ENCODE assay signal across 1 cellular context in the genomic region with DNA sequence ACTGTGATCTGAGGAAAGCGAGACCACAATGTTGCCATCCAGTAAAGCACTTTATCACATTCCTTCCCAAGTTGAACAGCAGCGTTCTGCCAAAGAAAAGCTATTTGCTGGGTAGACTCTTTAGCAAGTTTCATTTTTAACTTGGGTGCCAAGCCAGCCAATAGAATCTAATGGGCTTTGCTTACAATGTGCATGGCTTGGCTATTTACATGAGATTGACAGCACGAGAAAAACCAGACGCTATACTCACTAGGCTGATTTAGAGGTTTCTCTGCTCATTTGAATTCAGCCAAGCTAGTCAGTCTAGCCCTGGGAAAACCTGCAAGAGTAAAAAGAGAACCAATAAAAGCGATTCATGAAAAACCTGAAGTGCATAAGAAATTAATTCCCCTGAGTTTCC.
TF ChIP-seq lines count a peak whose summit lies in the region.

No MANE protein-coding gene starts in this region.

TF ChIP-seq in GM12878, 131 proteins besides CTCF, POLR2A, EP300 and RAD21 (continued from another document):
- TF ChIP-seq BHLHE40 (IDR thresholded peaks at IDR 0.05; ENCODE audit: borderline replicate concordance in 1 of 2, low read depth in 2 of 2, low read length in 1 of 2) (peak in 1 of 2 experiments; percentile 36; a peak in 1 of 4 replicates), SP1 (IDR thresholded peaks at IDR 0.05; ENCODE audit: low read depth, low read length) (no peak), ZSCAN29 (IDR thresholded peaks at IDR 0.05) (no peak), SREBF1 (IDR thresholded peaks at IDR 0.05; ENCODE audit: low read length) (no peak), ZNF24 (IDR thresholded peaks at IDR 0.05) (no peak), TBL1XR1 (IDR thresholded peaks at IDR 0.05; ENCODE audit: low read depth, low read length) (no peak), ZNF384 (IDR thresholded peaks at IDR 0.05; ENCODE audit: borderline replicate concordance, low read depth, low read length) (no peak), ZNF274 (IDR thresholded peaks at IDR 0.05; ENCODE audit: insufficient read depth, insufficient read length) (no peak), NRF1 (conservative IDR thresholded peaks at IDR 0.05; ENCODE audit: low read depth, low read length) (no peak), EZH2 (IDR thresholded peaks at IDR 0.05; ENCODE audit: borderline replicate concordance, control insufficient read depth, low read depth, low read length) (no peak), SMC3 (IDR thresholded peaks at IDR 0.05; ENCODE audit: borderline replicate concordance, low read length) (no peak), TCF7 (IDR thresholded peaks at IDR 0.05; ENCODE audit: borderline replicate concordance) (no peak), CBX5 (IDR thresholded peaks at IDR 0.05; ENCODE audit: low read depth) (0 out of 2 replicates have a peak, but pooled peaks have one; percentile 37), KLF5 (IDR thresholded peaks at IDR 0.05; ENCODE audit: partially characterized antibody) (no peak), MEF2B (IDR thresholded peaks at IDR 0.05; ENCODE audit: partially characterized antibody, poor library complexity, severe bottlenecking) (peak; percentile 53), CBFB (IDR thresholded peaks at IDR 0.05; ENCODE audit: low read depth) (no peak), YBX1 (IDR thresholded peaks at IDR 0.05) (no peak), RCOR1 (conservative IDR thresholded peaks at IDR 0.05; ENCODE audit: low read depth, low read length) (no peak), FOXM1 (IDR thresholded peaks at IDR 0.05; ENCODE audit: low read depth, low read length) (no peak), TAF1 (IDR thresholded peaks at IDR 0.05; ENCODE audit: borderline replicate concordance, low read depth, low read length) (no peak), SMAD5 (IDR thresholded peaks at IDR 0.05; ENCODE audit: low read depth) (no peak), PML (IDR thresholded peaks at IDR 0.05; ENCODE audit: low read length) (no peak), NBN (IDR thresholded peaks at IDR 0.05) (no peak), ETV6 (conservative IDR thresholded peaks at IDR 0.05 in 1 of 2, IDR thresholded peaks at IDR 0.05 in 1 of 2; ENCODE audit: borderline replicate concordance in 1 of 2, low read depth in 1 of 2) (no peak), ZZZ3 (IDR thresholded peaks at IDR 0.05; ENCODE audit: control insufficient read depth, insufficient read length, low read depth) (no peak), SUPT20H (IDR thresholded peaks at IDR 0.05; ENCODE audit: borderline replicate concordance, control insufficient read depth, low read depth, low read length) (no peak), TCF3 (IDR thresholded peaks at IDR 0.05; ENCODE audit: borderline replicate concordance, insufficient read depth, low read depth, low read length) (no peak), RELA (IDR thresholded peaks at IDR 0.05; ENCODE audit: borderline replicate concordance, partially characterized antibody) (no peak), HDGF (IDR thresholded peaks at IDR 0.05) (no peak), ATF7 (IDR thresholded peaks at IDR 0.05; ENCODE audit: low read depth) (no peak), SPI1 (IDR thresholded peaks at IDR 0.05; ENCODE audit: borderline replicate concordance, insufficient read depth, low read depth, low read length) (no peak), SIN3A (IDR thresholded peaks at IDR 0.05; ENCODE audit: low read depth, low read length) (no peak), NR2C2 (IDR thresholded peaks at IDR 0.05; ENCODE audit: borderline replicate concordance, control insufficient read depth, insufficient read length, low read depth) (no peak), MYC (IDR thresholded peaks at IDR 0.05; ENCODE audit: insufficient read depth, insufficient read length, insufficient replicate concordance, low read length, severe bottlenecking) (no peak), MEF2A (IDR thresholded peaks at IDR 0.05; ENCODE audit: insufficient read depth, low read depth, low read length) (no peak), ZNF622 (IDR thresholded peaks at IDR 0.05) (no peak), MXI1 (IDR thresholded peaks at IDR 0.05; ENCODE audit: low read depth, low read length) (no peak), NR2F1 (conservative IDR thresholded peaks at IDR 0.05) (no peak), IKZF2 (IDR thresholded peaks at IDR 0.05) (no peak)
- TF ChIP-seq, protein P1, sequence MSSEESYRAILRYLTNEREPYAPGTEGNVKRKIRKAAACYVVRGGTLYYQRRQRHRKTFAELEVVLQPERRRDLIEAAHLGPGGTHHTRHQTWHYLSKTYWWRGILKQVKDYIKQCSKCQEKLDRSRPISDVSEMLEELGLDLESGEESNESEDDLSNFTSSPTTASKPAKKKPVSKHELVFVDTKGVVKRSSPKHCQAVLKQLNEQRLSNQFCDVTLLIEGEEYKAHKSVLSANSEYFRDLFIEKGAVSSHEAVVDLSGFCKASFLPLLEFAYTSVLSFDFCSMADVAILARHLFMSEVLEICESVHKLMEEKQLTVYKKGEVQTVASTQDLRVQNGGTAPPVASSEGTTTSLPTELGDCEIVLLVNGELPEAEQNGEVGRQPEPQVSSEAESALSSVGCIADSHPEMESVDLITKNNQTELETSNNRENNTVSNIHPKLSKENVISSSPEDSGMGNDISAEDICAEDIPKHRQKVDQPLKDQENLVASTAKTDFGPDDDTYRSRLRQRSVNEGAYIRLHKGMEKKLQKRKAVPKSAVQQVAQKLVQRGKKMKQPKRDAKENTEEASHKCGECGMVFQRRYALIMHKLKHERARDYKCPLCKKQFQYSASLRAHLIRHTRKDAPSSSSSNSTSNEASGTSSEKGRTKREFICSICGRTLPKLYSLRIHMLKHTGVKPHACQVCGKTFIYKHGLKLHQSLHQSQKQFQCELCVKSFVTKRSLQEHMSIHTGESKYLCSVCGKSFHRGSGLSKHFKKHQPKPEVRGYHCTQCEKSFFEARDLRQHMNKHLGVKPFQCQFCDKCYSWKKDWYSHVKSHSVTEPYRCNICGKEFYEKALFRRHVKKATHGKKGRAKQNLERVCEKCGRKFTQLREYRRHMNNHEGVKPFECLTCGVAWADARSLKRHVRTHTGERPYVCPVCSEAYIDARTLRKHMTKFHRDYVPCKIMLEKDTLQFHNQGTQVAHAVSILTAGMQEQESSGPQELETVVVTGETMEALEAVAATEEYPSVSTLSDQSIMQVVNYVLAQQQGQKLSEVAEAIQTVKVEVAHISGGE (CRISPR knock-in tag; IDR thresholded peaks at IDR 0.05) = no peak
- TF ChIP-seq, protein P2, sequence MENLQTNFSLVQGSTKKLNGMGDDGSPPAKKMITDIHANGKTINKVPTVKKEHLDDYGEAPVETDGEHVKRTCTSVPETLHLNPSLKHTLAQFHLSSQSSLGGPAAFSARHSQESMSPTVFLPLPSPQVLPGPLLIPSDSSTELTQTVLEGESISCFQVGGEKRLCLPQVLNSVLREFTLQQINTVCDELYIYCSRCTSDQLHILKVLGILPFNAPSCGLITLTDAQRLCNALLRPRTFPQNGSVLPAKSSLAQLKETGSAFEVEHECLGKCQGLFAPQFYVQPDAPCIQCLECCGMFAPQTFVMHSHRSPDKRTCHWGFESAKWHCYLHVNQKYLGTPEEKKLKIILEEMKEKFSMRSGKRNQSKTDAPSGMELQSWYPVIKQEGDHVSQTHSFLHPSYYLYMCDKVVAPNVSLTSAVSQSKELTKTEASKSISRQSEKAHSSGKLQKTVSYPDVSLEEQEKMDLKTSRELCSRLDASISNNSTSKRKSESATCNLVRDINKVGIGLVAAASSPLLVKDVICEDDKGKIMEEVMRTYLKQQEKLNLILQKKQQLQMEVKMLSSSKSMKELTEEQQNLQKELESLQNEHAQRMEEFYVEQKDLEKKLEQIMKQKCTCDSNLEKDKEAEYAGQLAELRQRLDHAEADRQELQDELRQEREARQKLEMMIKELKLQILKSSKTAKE (IDR thresholded peaks at IDR 0.05; ENCODE audit: low read depth, poor library complexity, severe bottlenecking) = no peak
- TF ChIP-seq, protein P3, sequence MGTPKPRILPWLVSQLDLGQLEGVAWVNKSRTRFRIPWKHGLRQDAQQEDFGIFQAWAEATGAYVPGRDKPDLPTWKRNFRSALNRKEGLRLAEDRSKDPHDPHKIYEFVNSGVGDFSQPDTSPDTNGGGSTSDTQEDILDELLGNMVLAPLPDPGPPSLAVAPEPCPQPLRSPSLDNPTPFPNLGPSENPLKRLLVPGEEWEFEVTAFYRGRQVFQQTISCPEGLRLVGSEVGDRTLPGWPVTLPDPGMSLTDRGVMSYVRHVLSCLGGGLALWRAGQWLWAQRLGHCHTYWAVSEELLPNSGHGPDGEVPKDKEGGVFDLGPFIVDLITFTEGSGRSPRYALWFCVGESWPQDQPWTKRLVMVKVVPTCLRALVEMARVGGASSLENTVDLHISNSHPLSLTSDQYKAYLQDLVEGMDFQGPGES (IDR thresholded peaks at IDR 0.05) = no peak
- TF ChIP-seq, protein P4, sequence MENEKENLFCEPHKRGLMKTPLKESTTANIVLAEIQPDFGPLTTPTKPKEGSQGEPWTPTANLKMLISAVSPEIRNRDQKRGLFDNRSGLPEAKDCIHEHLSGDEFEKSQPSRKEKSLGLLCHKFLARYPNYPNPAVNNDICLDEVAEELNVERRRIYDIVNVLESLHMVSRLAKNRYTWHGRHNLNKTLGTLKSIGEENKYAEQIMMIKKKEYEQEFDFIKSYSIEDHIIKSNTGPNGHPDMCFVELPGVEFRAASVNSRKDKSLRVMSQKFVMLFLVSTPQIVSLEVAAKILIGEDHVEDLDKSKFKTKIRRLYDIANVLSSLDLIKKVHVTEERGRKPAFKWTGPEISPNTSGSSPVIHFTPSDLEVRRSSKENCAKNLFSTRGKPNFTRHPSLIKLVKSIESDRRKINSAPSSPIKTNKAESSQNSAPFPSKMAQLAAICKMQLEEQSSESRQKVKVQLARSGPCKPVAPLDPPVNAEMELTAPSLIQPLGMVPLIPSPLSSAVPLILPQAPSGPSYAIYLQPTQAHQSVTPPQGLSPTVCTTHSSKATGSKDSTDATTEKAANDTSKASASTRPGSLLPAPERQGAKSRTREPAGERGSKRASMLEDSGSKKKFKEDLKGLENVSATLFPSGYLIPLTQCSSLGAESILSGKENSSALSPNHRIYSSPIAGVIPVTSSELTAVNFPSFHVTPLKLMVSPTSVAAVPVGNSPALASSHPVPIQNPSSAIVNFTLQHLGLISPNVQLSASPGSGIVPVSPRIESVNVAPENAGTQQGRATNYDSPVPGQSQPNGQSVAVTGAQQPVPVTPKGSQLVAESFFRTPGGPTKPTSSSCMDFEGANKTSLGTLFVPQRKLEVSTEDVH (IDR thresholded peaks at IDR 0.05; ENCODE audit: low read depth, partially characterized antibody) = no peak
- TF ChIP-seq, protein P5, sequence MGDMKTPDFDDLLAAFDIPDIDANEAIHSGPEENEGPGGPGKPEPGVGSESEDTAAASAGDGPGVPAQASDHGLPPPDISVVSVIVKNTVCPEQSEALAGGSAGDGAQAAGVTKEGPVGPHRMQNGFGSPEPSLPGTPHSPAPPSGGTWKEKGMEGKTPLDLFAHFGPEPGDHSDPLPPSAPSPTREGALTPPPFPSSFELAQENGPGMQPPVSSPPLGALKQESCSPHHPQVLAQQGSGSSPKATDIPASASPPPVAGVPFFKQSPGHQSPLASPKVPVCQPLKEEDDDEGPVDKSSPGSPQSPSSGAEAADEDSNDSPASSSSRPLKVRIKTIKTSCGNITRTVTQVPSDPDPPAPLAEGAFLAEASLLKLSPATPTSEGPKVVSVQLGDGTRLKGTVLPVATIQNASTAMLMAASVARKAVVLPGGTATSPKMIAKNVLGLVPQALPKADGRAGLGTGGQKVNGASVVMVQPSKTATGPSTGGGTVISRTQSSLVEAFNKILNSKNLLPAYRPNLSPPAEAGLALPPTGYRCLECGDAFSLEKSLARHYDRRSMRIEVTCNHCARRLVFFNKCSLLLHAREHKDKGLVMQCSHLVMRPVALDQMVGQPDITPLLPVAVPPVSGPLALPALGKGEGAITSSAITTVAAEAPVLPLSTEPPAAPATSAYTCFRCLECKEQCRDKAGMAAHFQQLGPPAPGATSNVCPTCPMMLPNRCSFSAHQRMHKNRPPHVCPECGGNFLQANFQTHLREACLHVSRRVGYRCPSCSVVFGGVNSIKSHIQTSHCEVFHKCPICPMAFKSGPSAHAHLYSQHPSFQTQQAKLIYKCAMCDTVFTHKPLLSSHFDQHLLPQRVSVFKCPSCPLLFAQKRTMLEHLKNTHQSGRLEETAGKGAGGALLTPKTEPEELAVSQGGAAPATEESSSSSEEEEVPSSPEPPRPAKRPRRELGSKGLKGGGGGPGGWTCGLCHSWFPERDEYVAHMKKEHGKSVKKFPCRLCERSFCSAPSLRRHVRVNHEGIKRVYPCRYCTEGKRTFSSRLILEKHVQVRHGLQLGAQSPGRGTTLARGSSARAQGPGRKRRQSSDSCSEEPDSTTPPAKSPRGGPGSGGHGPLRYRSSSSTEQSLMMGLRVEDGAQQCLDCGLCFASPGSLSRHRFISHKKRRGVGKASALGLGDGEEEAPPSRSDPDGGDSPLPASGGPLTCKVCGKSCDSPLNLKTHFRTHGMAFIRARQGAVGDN (IDR thresholded peaks at IDR 0.05) = no peak
- TF ChIP-seq, protein P6, sequence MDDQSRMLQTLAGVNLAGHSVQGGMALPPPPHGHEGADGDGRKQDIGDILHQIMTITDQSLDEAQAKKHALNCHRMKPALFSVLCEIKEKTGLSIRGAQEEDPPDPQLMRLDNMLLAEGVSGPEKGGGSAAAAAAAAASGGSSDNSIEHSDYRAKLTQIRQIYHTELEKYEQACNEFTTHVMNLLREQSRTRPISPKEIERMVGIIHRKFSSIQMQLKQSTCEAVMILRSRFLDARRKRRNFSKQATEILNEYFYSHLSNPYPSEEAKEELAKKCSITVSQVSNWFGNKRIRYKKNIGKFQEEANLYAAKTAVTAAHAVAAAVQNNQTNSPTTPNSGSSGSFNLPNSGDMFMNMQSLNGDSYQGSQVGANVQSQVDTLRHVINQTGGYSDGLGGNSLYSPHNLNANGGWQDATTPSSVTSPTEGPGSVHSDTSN (IDR thresholded peaks at IDR 0.05; ENCODE audit: insufficient replicate concordance, low read depth, low read length) = peak; percentile 52
- TF ChIP-seq, protein P7, sequence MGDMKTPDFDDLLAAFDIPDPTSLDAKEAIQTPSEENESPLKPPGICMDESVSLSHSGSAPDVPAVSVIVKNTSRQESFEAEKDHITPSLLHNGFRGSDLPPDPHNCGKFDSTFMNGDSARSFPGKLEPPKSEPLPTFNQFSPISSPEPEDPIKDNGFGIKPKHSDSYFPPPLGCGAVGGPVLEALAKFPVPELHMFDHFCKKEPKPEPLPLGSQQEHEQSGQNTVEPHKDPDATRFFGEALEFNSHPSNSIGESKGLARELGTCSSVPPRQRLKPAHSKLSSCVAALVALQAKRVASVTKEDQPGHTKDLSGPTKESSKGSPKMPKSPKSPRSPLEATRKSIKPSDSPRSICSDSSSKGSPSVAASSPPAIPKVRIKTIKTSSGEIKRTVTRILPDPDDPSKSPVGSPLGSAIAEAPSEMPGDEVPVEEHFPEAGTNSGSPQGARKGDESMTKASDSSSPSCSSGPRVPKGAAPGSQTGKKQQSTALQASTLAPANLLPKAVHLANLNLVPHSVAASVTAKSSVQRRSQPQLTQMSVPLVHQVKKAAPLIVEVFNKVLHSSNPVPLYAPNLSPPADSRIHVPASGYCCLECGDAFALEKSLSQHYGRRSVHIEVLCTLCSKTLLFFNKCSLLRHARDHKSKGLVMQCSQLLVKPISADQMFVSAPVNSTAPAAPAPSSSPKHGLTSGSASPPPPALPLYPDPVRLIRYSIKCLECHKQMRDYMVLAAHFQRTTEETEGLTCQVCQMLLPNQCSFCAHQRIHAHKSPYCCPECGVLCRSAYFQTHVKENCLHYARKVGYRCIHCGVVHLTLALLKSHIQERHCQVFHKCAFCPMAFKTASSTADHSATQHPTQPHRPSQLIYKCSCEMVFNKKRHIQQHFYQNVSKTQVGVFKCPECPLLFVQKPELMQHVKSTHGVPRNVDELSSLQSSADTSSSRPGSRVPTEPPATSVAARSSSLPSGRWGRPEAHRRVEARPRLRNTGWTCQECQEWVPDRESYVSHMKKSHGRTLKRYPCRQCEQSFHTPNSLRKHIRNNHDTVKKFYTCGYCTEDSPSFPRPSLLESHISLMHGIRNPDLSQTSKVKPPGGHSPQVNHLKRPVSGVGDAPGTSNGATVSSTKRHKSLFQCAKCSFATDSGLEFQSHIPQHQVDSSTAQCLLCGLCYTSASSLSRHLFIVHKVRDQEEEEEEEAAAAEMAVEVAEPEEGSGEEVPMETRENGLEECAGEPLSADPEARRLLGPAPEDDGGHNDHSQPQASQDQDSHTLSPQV (IDR thresholded peaks at IDR 0.05) = no peak
